In genomic region chr9:126386088-126386487, GRCh38 we compare ENCODE assay signal across 9 cellular contexts. TPM values are rescaled to one million over a fixed set of nuclear protein-coding genes. Genes with fewer than 3 reads are reported as not detected.
DNase-seq lines count a peak whose midpoint lies in the region; ATAC-seq and TF ChIP-seq lines count a peak whose summit lies in the region.
"Had no signal": no experiment of that assay in that cellular context is flagged by ENCODE, and none has a peak within 500 bp of the region (broad histone marks: within the 10 kb centered on the region; RNA-seq: fewer than 3 reads in every experiment).

No MANE protein-coding gene starts in this region.

- H3K4me3 ChIP-seq in PC-3 (ENCODE audit: low read length) (no peak overlapping the region), fibroblast of the aortic adventitia (ENCODE audit: low read depth, low read length) (no peak overlapping the region)

- H3K4me2 ChIP-seq in PC-3 (ENCODE audit: low read length) = no peak overlapping the region

- H3K4me3 Mint-ChIP-seq in activated CD8-positive, alpha-beta T cell treated with anti-CD3 and anti-CD28 coated beads for 36 hours = no peak overlapping the region
- no peak overlapping the region for H3K4me3 Mint-ChIP-seq in activated CD8-positive, alpha-beta T cell treated with anti-CD3 and anti-CD28 coated beads, Interleukin-2, amount 10 ng/mL, durations not matched to agents 7 days and 5 days
- no peak overlapping the region for H3K4me3 Mint-ChIP-seq in stimulated activated naive B cell treated with anti-CD40 and anti-IgM and Interleukin-4, amounts not matched to agents 10 μg/mL and 1 μg/mL and 100 μg/mL, for 72 hours

- H2AFZ ChIP-seq in PC-3 (ENCODE audit: low read length) = no peak overlapping the region

- H3K9me2 ChIP-seq in PC-3 (replicated peaks; ENCODE audit: low read length) = no peaks in the 10 kb centered on the region

- H3K27me3 ChIP-seq in PC-3 (ENCODE audit: low read length) = no peaks in the 10 kb centered on the region

- H3K9me3 ChIP-seq in PC-3 (ENCODE audit: low read length) = no peaks in the 10 kb centered on the region

- H3K36me3 Mint-ChIP-seq in activated CD8-positive, alpha-beta T cell treated with anti-CD3 and anti-CD28 coated beads for 36 hours (ENCODE audit: low read depth) = no peaks in the 10 kb centered on the region
- peaks cover 28% of the 10 kb centered on the region for H3K36me3 Mint-ChIP-seq in activated CD8-positive, alpha-beta T cell treated with anti-CD3 and anti-CD28 coated beads, Interleukin-2, amount 10 ng/mL, durations not matched to agents 7 days and 5 days (ENCODE audit: low read depth)
- peaks cover 3 to 15% of the 10 kb centered on the region in 2 donors for H3K36me3 Mint-ChIP-seq in stimulated activated naive B cell treated with anti-CD40 and anti-IgM and Interleukin-4, amounts not matched to agents 10 μg/mL and 1 μg/mL and 100 μg/mL, for 72 hours

- H4K20me1 ChIP-seq in PC-3 (ENCODE audit: low read length) = no peaks in the 10 kb centered on the region

- no peaks in the 10 kb centered on the region for H3K27me3 Mint-ChIP-seq in activated CD8-positive, alpha-beta T cell treated with anti-CD3 and anti-CD28 coated beads for 36 hours
- no peaks in the 10 kb centered on the region for H3K27me3 Mint-ChIP-seq in activated CD8-positive, alpha-beta T cell treated with anti-CD3 and anti-CD28 coated beads, Interleukin-2, amount 10 ng/mL, durations not matched to agents 7 days and 5 days (ENCODE audit: low read depth)
- no peaks in the 10 kb centered on the region for H3K27me3 Mint-ChIP-seq in stimulated activated naive B cell treated with anti-CD40 and anti-IgM and Interleukin-4, amounts not matched to agents 10 μg/mL and 1 μg/mL and 100 μg/mL, for 72 hours

- H3K79me2 ChIP-seq in PC-3 (ENCODE audit: low read length) = no peaks in the 10 kb centered on the region

- CTCF ChIA-PET in activated CD8-positive, alpha-beta T cell treated with anti-CD3 and anti-CD28 coated beads for 36 hours (lab: Charles Lee) = interaction anchor here (0.9 to 2.0 kb wide), 3 partner anchors 10 to 68 kb away, joined by 3 to 8 read pairs (median 3); no protein-coding TSS in a partner anchor
- CTCF ChIA-PET in activated CD8-positive, alpha-beta T cell treated with anti-CD3 and anti-CD28 coated beads, Interleukin-2, amount 10 ng/mL, durations not matched to agents 7 days and 5 days (lab: Charles Lee) = interaction anchor here (0.7 to 4.6 kb wide), 7 partner anchors 10 to 105 kb away, joined by 3 to 19 read pairs (median 5); no protein-coding TSS in a partner anchor
- CTCF ChIA-PET in PC-3 (lab: Charles Lee) = no interaction called here

- peaks cover 6% of the 10 kb centered on the region for H3K4me1 Mint-ChIP-seq in activated CD8-positive, alpha-beta T cell treated with anti-CD3 and anti-CD28 coated beads for 36 hours (ENCODE audit: low read depth)
- H3K4me1 Mint-ChIP-seq in activated CD8-positive, alpha-beta T cell treated with anti-CD3 and anti-CD28 coated beads, Interleukin-2, amount 10 ng/mL, durations not matched to agents 7 days and 5 days (ENCODE audit: low read depth) = peaks cover 22% of the 10 kb centered on the region
- peaks cover 9 to 11% of the 10 kb centered on the region in 2 donors for H3K4me1 Mint-ChIP-seq in stimulated activated naive B cell treated with anti-CD40 and anti-IgM and Interleukin-4, amounts not matched to agents 10 μg/mL and 1 μg/mL and 100 μg/mL, for 72 hours

- TF ChIP-seq CTCF in activated CD8-positive, alpha-beta T cell treated with anti-CD3 and anti-CD28 coated beads for 36 hours (IDR thresholded peaks at IDR 0.05) = no peak
- TF ChIP-seq CTCF in PC-3 (conservative IDR thresholded peaks at IDR 0.05; ENCODE audit: low read depth, low read length) (peak; percentile 61), fibroblast of the aortic adventitia (IDR thresholded peaks at IDR 0.05; ENCODE audit: insufficient read depth, low read length) (peak; percentile 21)

- peak; percentile 37 for ATAC-seq in activated CD8-positive, alpha-beta T cell treated with anti-CD3 and anti-CD28 coated beads for 36 hours
- ATAC-seq in activated CD8-positive, alpha-beta T cell treated with anti-CD3 and anti-CD28 coated beads, Interleukin-2, amount 10 ng/mL, durations not matched to agents 7 days and 5 days = no peak
- peak; percentile 75 for ATAC-seq in PC-3
- peak; percentile 45 to 48 for ATAC-seq in stimulated activated naive B cell treated with anti-CD40 and anti-IgM and Interleukin-4, amounts not matched to agents 10 μg/mL and 1 μg/mL and 100 μg/mL, for 72 hours (replicated peaks)

- DNase-seq in activated CD8-positive, alpha-beta T cell treated with anti-CD3 and anti-CD28 coated beads for 36 hours = no peak
- DNase-seq in activated CD8-positive, alpha-beta T cell treated with anti-CD3 and anti-CD28 coated beads, Interleukin-2, amount 10 ng/mL, durations not matched to agents 7 days and 5 days = no peak
- DNase-seq in PC-3 (peak; percentile 43), fibroblast of the aortic adventitia (ENCODE audit: low read depth) (no peak), posterior vena cava (ENCODE audit: low spot score) (no peak)
- DNase-seq in stimulated activated naive B cell treated with anti-CD40 and anti-IgM and Interleukin-4, amounts not matched to agents 10 μg/mL and 1 μg/mL and 100 μg/mL, for 72 hours = no peak
- no peak for DNase-seq in stimulated activated CD8-positive, alpha-beta memory T cell treated with anti-CD3 and anti-CD28 coated beads, Interleukin-4, amount 100 ng/mL, for 48 hours
- DNase-seq in stimulated activated CD4-positive, alpha-beta T cell treated with anti-CD3 and anti-CD28 coated beads, Interleukin-4, amount 100 ng/mL, for 1 hour = no peak
- DNase-seq: small intestine had no signal

- no TSS peak for BruUV-seq in PC-3 (replicated peaks; lab: Mats Ljungman, UMichigan)

- H3F3A ChIP-seq in PC-3 (ENCODE audit: low read length, unreplicated experiment) = no peaks in the 10 kb centered on the region

- peaks cover 4% of the 10 kb centered on the region; the same call in 1 of the 2 replicates for H3K36me3 ChIP-seq in PC-3 (ENCODE audit: low read depth, low read length)

- peaks cover 30% of the 10 kb centered on the region for H3K4me1 ChIP-seq in PC-3 (ENCODE audit: insufficient read depth, low read length)

- H3K27ac Mint-ChIP-seq in activated CD8-positive, alpha-beta T cell treated with anti-CD3 and anti-CD28 coated beads for 36 hours = no peak overlapping the region
- H3K27ac Mint-ChIP-seq in activated CD8-positive, alpha-beta T cell treated with anti-CD3 and anti-CD28 coated beads, Interleukin-2, amount 10 ng/mL, durations not matched to agents 7 days and 5 days = no peak overlapping the region
- H3K27ac Mint-ChIP-seq in stimulated activated naive B cell treated with anti-CD40 and anti-IgM and Interleukin-4, amounts not matched to agents 10 μg/mL and 1 μg/mL and 100 μg/mL, for 72 hours = no peak overlapping the region

- H3K27ac ChIP-seq in PC-3 (ENCODE audit: low read length) = no peak overlapping the region

- intact Hi-C loops in activated CD8-positive, alpha-beta T cell treated with anti-CD3 and anti-CD28 coated beads for 36 hours (cut with micrococcal nuclease) = no loop called here
- intact Hi-C loops in PC-3 (cut with micrococcal nuclease) (loop anchor here (1.0 kb wide), 2 partner anchors 69 to 84 kb away; no protein-coding TSS in a partner anchor), posterior vena cava (cut with DNase I) (no loop called here)

- H3K9me3 Mint-ChIP-seq in activated CD8-positive, alpha-beta T cell treated with anti-CD3 and anti-CD28 coated beads for 36 hours = no peaks in the 10 kb centered on the region
- no peaks in the 10 kb centered on the region for H3K9me3 Mint-ChIP-seq in activated CD8-positive, alpha-beta T cell treated with anti-CD3 and anti-CD28 coated beads, Interleukin-2, amount 10 ng/mL, durations not matched to agents 7 days and 5 days (ENCODE audit: insufficient read depth)
- no peaks in the 10 kb centered on the region for H3K9me3 Mint-ChIP-seq in stimulated activated naive B cell treated with anti-CD40 and anti-IgM and Interleukin-4, amounts not matched to agents 10 μg/mL and 1 μg/mL and 100 μg/mL, for 72 hours

- POLR2A ChIA-PET in activated CD8-positive, alpha-beta T cell treated with anti-CD3 and anti-CD28 coated beads for 36 hours (lab: Charles Lee) = no interaction called here
- POLR2A ChIA-PET in activated CD8-positive, alpha-beta T cell treated with anti-CD3 and anti-CD28 coated beads, Interleukin-2, amount 10 ng/mL, durations not matched to agents 7 days and 5 days (lab: Charles Lee) = no interaction called here
- POLR2A ChIA-PET in PC-3 (lab: Charles Lee; ENCODE audit: unreplicated experiment) = no interaction called here

- H3K9ac ChIP-seq in PC-3 (ENCODE audit: low read length) = no peak overlapping the region

RNA-seq across cellular contexts. Expression of gene MVB12B, which starts 59.5 kb away (rescaled TPM):
- 1 to 10 TPM; 6.4 to 6.6 TPM for total RNA-seq in activated CD8-positive, alpha-beta T cell treated with anti-CD3 and anti-CD28 coated beads for 36 hours
- 10 to 100 TPM; 17.4 to 19.9 TPM for total RNA-seq in activated CD8-positive, alpha-beta T cell treated with anti-CD3 and anti-CD28 coated beads, Interleukin-2, amount 10 ng/mL, durations not matched to agents 7 days and 5 days
- total RNA-seq in PC-3 (2014; rRNA removed) (7.2 and 9.6 TPM in 2 replicates), fibroblast of the aortic adventitia (ENCODE audit: low replicate concordance) (1.4 and 3.5 TPM in 2 replicates), posterior vena cava (10 to 100 TPM; 13.6 to 13.8 TPM)
